ENCODE assay signal across 23 cellular contexts in the genomic region with DNA sequence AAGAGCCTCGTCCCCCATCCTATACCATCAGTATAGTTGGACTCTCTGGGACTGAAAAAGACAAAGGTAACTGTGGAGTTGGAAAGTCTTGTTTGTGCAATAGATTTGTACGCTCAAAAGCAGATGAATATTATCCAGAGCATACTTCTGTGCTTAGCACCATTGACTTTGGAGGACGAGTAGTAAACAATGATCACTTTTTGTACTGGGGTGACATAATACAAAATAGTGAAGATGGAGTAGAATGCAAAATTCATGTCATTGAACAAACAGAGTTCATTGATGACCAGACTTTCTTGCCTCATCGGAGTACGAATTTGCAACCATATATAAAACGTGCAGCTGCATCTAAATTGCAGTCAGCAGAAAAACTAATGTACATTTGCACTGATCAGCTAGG.
"Had no signal": no experiment of that assay in that cellular context is flagged by ENCODE, and none has a peak within 500 bp of the region (broad histone marks: within the 10 kb centered on the region; RNA-seq: fewer than 3 reads in every experiment).

No MANE protein-coding gene starts in this region.

- H3K36me3 ChIP-seq: ovary had no signal

- H3K27ac Mint-ChIP-seq: activated CD8-positive, alpha-beta T cell treated with anti-CD3 and anti-CD28 coated beads for 36 hours; activated naive CD8-positive, alpha-beta T cell treated with anti-CD3 and anti-CD28 coated beads, Interleukin-2, amount 50 U/mL, for 24 hours; activated T-helper 1 cell treated with anti-CD3 and anti-CD28 coated beads, Interleukin-12 subunit alpha, Interleukin-12 subunit beta, Interleukin-2, Interleukin-4 antibody, amounts not matched to agents 30 ng/mL and 10 ng/mL and 1 ng/mL, durations not matched to agents 14 hours and 24 hours and 36 hours; brain; memory B cell; nephron; stimulated activated effector memory CD8-positive, alpha-beta T cell treated with anti-CD3 and anti-CD28 coated beads, Interleukin-12 subunit alpha, Interleukin-12 subunit beta, amount 100 ng/mL, for 72 hours; type B pancreatic cell had no signal

- ATAC-seq: activated CD8-positive, alpha-beta T cell treated with anti-CD3 and anti-CD28 coated beads for 36 hours; activated naive CD8-positive, alpha-beta T cell treated with anti-CD3 and anti-CD28 coated beads, Interleukin-2, amount 50 U/mL, for 24 hours; esophagus mucosa; left cardiac atrium; psoas muscle; right cardiac atrium; stimulated activated effector memory CD8-positive, alpha-beta T cell treated with anti-CD3 and anti-CD28 coated beads, Interleukin-12 subunit alpha, Interleukin-12 subunit beta, amount 100 ng/mL, for 72 hours; stimulated activated naive CD8-positive, alpha-beta T cell treated with anti-CD3 and anti-CD28 coated beads, Interleukin-15, amount 100 ng/mL, for 72 hours had no signal

- H3K9me3 ChIP-seq: neutrophil, ovary, psoas muscle, thoracic aorta had no signal

- H3K27ac ChIP-seq: neutrophil, ovary, psoas muscle, thoracic aorta had no signal

- H3K4me3 ChIP-seq: ovary, psoas muscle, thoracic aorta had no signal

- DNase-seq: activated CD4-positive, alpha-beta T cell treated with anti-CD3 and anti-CD28 coated beads for 48 hours; activated CD8-positive, alpha-beta T cell treated with anti-CD3 and anti-CD28 coated beads for 36 hours; activated gamma-delta T cell; activated naive CD4-positive, alpha-beta T cell treated with anti-CD3 and anti-CD28 coated beads, Interleukin-2, amount 50 U/mL, for 16 hours; activated naive CD8-positive, alpha-beta T cell treated with anti-CD3 and anti-CD28 coated beads, Interleukin-2, amount 50 U/mL, for 24 hours; dermis blood vessel endothelial cell; effector memory CD4-positive, alpha-beta T cell; foreskin melanocyte; left cardiac atrium; ovary; psoas muscle; right cardiac atrium; stimulated activated CD4-positive, alpha-beta T cell treated with anti-CD3 and anti-CD28 coated beads, Interleukin-1b, Interleukin-23, amount 100 ng/mL, for 48 hours; stimulated activated naive CD8-positive, alpha-beta T cell treated with anti-CD3 and anti-CD28 coated beads, Interleukin-15, amount 100 ng/mL, for 72 hours had no signal

- H3K4me3 Mint-ChIP-seq: activated CD8-positive, alpha-beta T cell treated with anti-CD3 and anti-CD28 coated beads for 36 hours; activated naive CD8-positive, alpha-beta T cell treated with anti-CD3 and anti-CD28 coated beads, Interleukin-2, amount 50 U/mL, for 24 hours; activated T-helper 1 cell treated with anti-CD3 and anti-CD28 coated beads, Interleukin-12 subunit alpha, Interleukin-12 subunit beta, Interleukin-2, Interleukin-4 antibody, amounts not matched to agents 30 ng/mL and 10 ng/mL and 1 ng/mL, durations not matched to agents 14 hours and 24 hours and 36 hours; brain; memory B cell; nephron; stimulated activated effector memory CD8-positive, alpha-beta T cell treated with anti-CD3 and anti-CD28 coated beads, Interleukin-12 subunit alpha, Interleukin-12 subunit beta, amount 100 ng/mL, for 72 hours; stimulated activated naive CD8-positive, alpha-beta T cell treated with anti-CD3 and anti-CD28 coated beads, Interleukin-15, amount 100 ng/mL, for 72 hours; type B pancreatic cell had no signal

- H3K27me3 Mint-ChIP-seq: activated CD8-positive, alpha-beta T cell treated with anti-CD3 and anti-CD28 coated beads for 36 hours; activated naive CD8-positive, alpha-beta T cell treated with anti-CD3 and anti-CD28 coated beads, Interleukin-2, amount 50 U/mL, for 24 hours; brain; memory B cell; stimulated activated naive CD8-positive, alpha-beta T cell treated with anti-CD3 and anti-CD28 coated beads, Interleukin-15, amount 100 ng/mL, for 72 hours; type B pancreatic cell had no signal

- H3K27me3 ChIP-seq: neutrophil, ovary had no signal

- H3K9me3 Mint-ChIP-seq: activated CD8-positive, alpha-beta T cell treated with anti-CD3 and anti-CD28 coated beads for 36 hours; activated naive CD8-positive, alpha-beta T cell treated with anti-CD3 and anti-CD28 coated beads, Interleukin-2, amount 50 U/mL, for 24 hours; activated T-helper 1 cell treated with anti-CD3 and anti-CD28 coated beads, Interleukin-12 subunit alpha, Interleukin-12 subunit beta, Interleukin-2, Interleukin-4 antibody, amounts not matched to agents 30 ng/mL and 10 ng/mL and 1 ng/mL, durations not matched to agents 14 hours and 24 hours and 36 hours; memory B cell; nephron; stimulated activated effector memory CD8-positive, alpha-beta T cell treated with anti-CD3 and anti-CD28 coated beads, Interleukin-12 subunit alpha, Interleukin-12 subunit beta, amount 100 ng/mL, for 72 hours; stimulated activated naive CD8-positive, alpha-beta T cell treated with anti-CD3 and anti-CD28 coated beads, Interleukin-15, amount 100 ng/mL, for 72 hours; type B pancreatic cell had no signal
